Comparison of ENCODE assay signal across 24 cellular contexts in genomic region chr5:176781638-176782570, GRCh38. TPM values are rescaled to one million over a fixed set of nuclear protein-coding genes. Genes with fewer than 3 reads are reported as not detected.
DNase-seq lines count a peak whose midpoint lies in the region; ATAC-seq, FAIRE-seq and TF ChIP-seq lines count a peak whose summit lies in the region.
"Had no signal": no experiment of that assay in that cellular context is flagged by ENCODE, and none has a peak within 500 bp of the region (broad histone marks: within the 10 kb centered on the region; RNA-seq: fewer than 3 reads in every experiment).

No MANE protein-coding gene starts in this region.

- peak; percentile 62 for FAIRE-seq in endothelial cell of umbilical vein (lab: Jason Lieb, UNC)
- FAIRE-seq: A204.1, GM12891, islet of Langerhans, TTC549 had no signal

- no TSS peak for BruUV-seq in endothelial cell of umbilical vein (replicated peaks; lab: Mats Ljungman, UMichigan)

- H4K20me1 ChIP-seq in endothelial cell of umbilical vein (replicated peaks; ENCODE audit: control insufficient read depth, extremely low read depth, insufficient read depth, low read length) = no peaks in the 10 kb centered on the region

- H3K36me3 ChIP-seq in endothelial cell of umbilical vein (ENCODE audit: control insufficient read depth in 2 of 2, extremely low read depth in 1 of 2, insufficient read depth in 2 of 2, low read length in 2 of 2) (no peaks in the 10 kb centered on the region), uterus (no peaks in the 10 kb centered on the region)

- DNase-seq in NCI-H2171 treated with DMSO at 0.1 percent for 48 hours (lab: John Stamatoyannopoulos, UW) (peak; percentile 3), NCI-H2171 (lab: John Stamatoyannopoulos, UW) (no peak), NCI-H69 (lab: John Stamatoyannopoulos, UW) (peak; percentile 69), endothelial cell of umbilical vein (ENCODE audit: low read depth, low spot score) (no peak), sciatic nerve (ENCODE audit: low spot score) (peak; percentile 10), G401 (ENCODE audit: low spot score) (no peak), uterus (no peak)
- DNase-seq: activated naive CD4-positive, alpha-beta T cell treated with anti-CD3 and anti-CD28 coated beads, Interleukin-2, amount 10 ng/mL, durations not matched to agents 7 days and 5 days; activated T-cell treated with anti-CD3 and anti-CD28 coated beads, Interleukin-2, amount 50 U/mL, for 48 hours; central memory CD4-positive, alpha-beta T cell; COR-L47; foreskin melanocyte; hippocampal formation; NCI-H1105; NCI-H2081 treated with DMSO at 0.1 percent for 48 hours; NCI-H526 had no signal

- no peak for TF ChIP-seq POLR2A in endothelial cell of umbilical vein (IDR thresholded peaks at IDR 0.05; ENCODE audit: low read depth, low read length)
- no peak for TF ChIP-seq POLR2A in uterus (IDR thresholded peaks at IDR 0.05)

- no peak overlapping the region for H2AFZ ChIP-seq in endothelial cell of umbilical vein (ENCODE audit: low read depth, low read length)

- no peak overlapping the region for H3K9ac ChIP-seq in endothelial cell of umbilical vein (replicated peaks; ENCODE audit: extremely low read depth, insufficient read depth, low read length)

- ATAC-seq in sciatic nerve (no peak), HG03159 (IDR thresholded peaks at IDR 0.05; ENCODE audit: unreplicated experiment) (no peak)

- H3K79me2 ChIP-seq in endothelial cell of umbilical vein (ENCODE audit: control insufficient read depth, insufficient read depth, low read length) = no peaks in the 10 kb centered on the region

- H3K9me3 ChIP-seq in endothelial cell of umbilical vein (replicated peaks; ENCODE audit: control insufficient read depth, insufficient read depth, low read length) (no peaks in the 10 kb centered on the region), uterus (no peaks in the 10 kb centered on the region)

- H3K9me1 ChIP-seq in endothelial cell of umbilical vein (replicated peaks; ENCODE audit: control insufficient read depth, extremely low read depth, insufficient read depth, low read length) = no peaks in the 10 kb centered on the region

- H3K4me3 ChIP-seq in endothelial cell of umbilical vein (replicated peaks in 1 of 3; ENCODE audit: insufficient read depth in 1 of 3, low read depth in 1 of 3, low read length in 3 of 3) (no peak overlapping the region), uterus (no peak overlapping the region)

- H3K27ac ChIP-seq in endothelial cell of umbilical vein (ENCODE audit: insufficient read depth, low read depth, low read length) (no peak overlapping the region), uterus (no peak overlapping the region)

- CTCF ChIA-PET in endothelial cell of umbilical vein (lab: Charles Lee) = interaction anchor here (1.1 kb wide), 2 partner anchors 21 to 29 kb away, joined by 4 read pairs; no protein-coding TSS in a partner anchor

- TF ChIP-seq CTCF in endothelial cell of umbilical vein (IDR thresholded peaks at IDR 0.05; ENCODE audit: extremely low read depth in 1 of 2, insufficient read depth in 1 of 2, low read depth in 1 of 2, low read length in 2 of 2) = no peak
- TF ChIP-seq CTCF in uterus (IDR thresholded peaks at IDR 0.05) = no peak

- H3K4me1 ChIP-seq in endothelial cell of umbilical vein (ENCODE audit: control insufficient read depth, extremely low read depth, insufficient read depth, low read length) (peaks cover 15% of the 10 kb centered on the region), uterus (no peaks in the 10 kb centered on the region)

- H3K27me3 ChIP-seq in endothelial cell of umbilical vein (ENCODE audit: control insufficient read depth in 2 of 2, insufficient read depth in 2 of 2, low read length in 2 of 2) = peaks cover 0 to 1% of the 10 kb centered on the region in 2 experiments
- no peaks in the 10 kb centered on the region for H3K27me3 ChIP-seq in uterus

- dilution Hi-C loops in endothelial cell of umbilical vein (cut with MboI; ENCODE audit: extremely low pct_ligation_motif_present, low sequenced_read_pairs) = no loop called here

- in situ Hi-C loops in G401 (cut with HindIII; ENCODE audit: low sequenced_read_pairs) = no loop called here

- no peak overlapping the region for H3K4me2 ChIP-seq in endothelial cell of umbilical vein (ENCODE audit: insufficient read depth, low read length)

- intact Hi-C loops in endothelial cell of umbilical vein (cut with micrococcal nuclease) = no loop called here
- intact Hi-C loops in sciatic nerve (cut with DNase I) = no loop called here
- intact Hi-C loops in uterus (cut with DNase I; ENCODE audit: low total_unique reads) = no loop called here

- POLR2A ChIA-PET in endothelial cell of umbilical vein (lab: Charles Lee) = no interaction called here

TF ChIP-seq in endothelial cell of umbilical vein, 7 proteins besides CTCF, POLR2A, EP300 and RAD21:
- TF ChIP-seq FOS (IDR thresholded peaks at IDR 0.05; ENCODE audit: borderline replicate concordance, insufficient read depth, low read length) (no peak), POLR2AphosphoS5 (IDR thresholded peaks at IDR 0.05; ENCODE audit: insufficient read depth, low read depth, low read length) (no peak), EZH2 (IDR thresholded peaks at IDR 0.05; ENCODE audit: borderline replicate concordance, low read depth, low read length, severe bottlenecking) (no peak)

RNA-seq across cellular contexts. Expression of gene UNC5A, which starts 28.5 kb away (rescaled TPM):
- total RNA-seq in endothelial cell of umbilical vein (0.22 and 0.51 TPM in 2 replicates), sciatic nerve (not detected), uterus (under 1 TPM in 1 of 4 donors, not detected in 3; 0.48 TPM)
- 0.08 and 0.10 TPM in 2 replicates for polyA plus RNA-seq in endothelial cell of umbilical vein
- 0.05 and 0.07 TPM in 2 replicates for polyA plus RNA-seq in endothelial cell of umbilical vein (2011; cell fraction: cytosol; rRNA removed)
- polyA plus RNA-seq in endothelial cell of umbilical vein (2011; cell fraction: nucleus; rRNA removed) = 0.06 and 0.11 TPM in 2 replicates
- 0.17 and 0.25 TPM in 2 replicates for polyA plus RNA-seq in endothelial cell of umbilical vein (2012)
- not detected in 2 replicates for polyA minus RNA-seq in endothelial cell of umbilical vein
- polyA minus RNA-seq in endothelial cell of umbilical vein (2011; cell fraction: cytosol; rRNA and poly(A)+ RNA removed) = not detected
- polyA minus RNA-seq in endothelial cell of umbilical vein (2011; cell fraction: nucleus; rRNA and poly(A)+ RNA removed) = not detected in 2 replicates
- total RNA-seq in G401 (2014; rRNA removed; shearing (Covaris generic)) = not detected in 2 replicates
- total RNA-seq: activated CD8-positive, alpha-beta memory T cell treated with anti-CD3 and anti-CD28 coated beads for 36 hours; OCI-LY7 had no signal
- polyA plus RNA-seq: BJ had no signal

Comparison
In these comparisons a context has a peak if more than half of its experiments do, and no peak if none do; other contexts are left out.
1. DNase-seq: peak in NCI-H2171 treated with DMSO at 0.1 percent for 48 hours (single experiment), NCI-H69 (single experiment) and sciatic nerve (single experiment); none in NCI-H2171 (single experiment), endothelial cell of umbilical vein (single experiment), G401 (single experiment) and uterus (0 of 2).